In the genomic region with DNA sequence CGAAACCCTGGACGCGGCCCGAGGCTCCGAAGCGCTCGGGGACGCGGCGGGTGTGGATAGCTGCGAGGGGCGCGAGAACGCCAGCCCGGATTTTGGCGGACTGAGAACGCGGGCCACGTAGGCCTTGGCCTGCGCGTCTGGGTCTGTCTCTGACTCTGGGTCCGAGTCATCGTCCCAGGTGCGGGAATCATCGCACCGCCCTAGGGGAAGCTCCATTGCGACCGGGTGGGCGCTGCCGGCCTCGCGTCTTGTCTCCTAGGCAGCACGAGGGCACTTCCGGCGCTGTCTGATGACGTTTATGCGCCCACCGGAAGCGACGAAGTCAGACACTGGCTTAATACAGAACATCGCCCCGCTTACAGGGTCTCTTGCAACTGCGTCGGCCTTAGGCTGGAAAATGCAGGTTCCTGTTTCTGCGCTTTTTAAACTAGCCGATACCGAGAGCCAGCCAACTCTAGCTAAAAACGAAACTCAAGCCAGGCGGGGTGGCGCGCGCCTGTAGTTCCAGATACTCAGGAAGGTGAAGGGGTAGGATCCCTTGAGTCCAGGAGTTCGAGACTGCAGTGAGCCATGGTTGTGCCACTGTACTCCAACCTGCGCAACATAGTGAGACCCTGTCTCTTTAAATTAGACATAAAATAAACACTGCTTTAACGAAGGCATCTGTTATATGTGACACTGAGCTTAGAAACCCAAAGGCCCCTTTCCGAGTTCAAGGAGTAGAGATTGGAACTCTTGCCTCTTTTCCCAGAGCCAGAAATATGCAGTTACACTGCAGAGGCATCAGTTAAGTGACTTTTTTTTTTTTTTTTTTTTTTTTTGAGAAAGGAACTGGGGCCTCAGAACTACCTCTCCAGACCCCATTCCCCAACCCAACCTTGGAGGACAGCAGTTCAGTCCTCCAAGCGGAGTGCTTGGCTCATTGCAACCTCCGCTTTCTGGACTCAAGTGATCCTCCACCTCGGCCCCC, we compare ENCODE assay signal across 8 cellular contexts. TPM values are rescaled to one million over a fixed set of nuclear protein-coding genes. Genes with fewer than 3 reads are reported as not detected.
DNase-seq lines count a peak whose midpoint lies in the region; ATAC-seq and TF ChIP-seq lines count a peak whose summit lies in the region.

Gene FBXW9 (minus strand): TSS at position 266 of the 970 bp plus-strand sequence. CDS start 50 bp downstream, at position 216.

- peak within 1 kb of the TSS; percentile 80 for H3K4me3 ChIP-seq in fibroblast of mammary gland (ENCODE audit: control insufficient read depth, low read depth, low read length)

- POLR2A ChIA-PET in naive thymus-derived CD8-positive, alpha-beta T cell (lab: Charles Lee), result interaction anchor here (0.5 to 3.2 kb wide), 22 partner anchors 10 to 219 kb away, joined by 3 to 19 read pairs (median 4); partner anchors contain the start of genes DHPS, GCDH, JUNB and TNPO2

- H3K4me3 Mint-ChIP-seq in activated T-helper 17 cell treated with anti-CD3 and anti-CD28 coated beads, Interleukin-2, amount 50 U/mL, for 72 hours, result peak within 1 kb of the TSS; percentile 89
- H3K4me3 Mint-ChIP-seq in naive thymus-derived CD8-positive, alpha-beta T cell, result peak within 1 kb of the TSS; percentile 87 to 96 (median 92)
- H3K4me3 Mint-ChIP-seq in stimulated activated memory B cell treated with anti-CD40 and anti-IgM and Interleukin-4, amounts not matched to agents 10 μg/mL and 1 μg/mL and 100 μg/mL, for 72 hours, result peak within 1 kb of the TSS; percentile 89

- no peaks in the 10 kb centered on the region for H3K27me3 Mint-ChIP-seq in activated T-helper 17 cell treated with anti-CD3 and anti-CD28 coated beads, Interleukin-2, amount 50 U/mL, for 72 hours
- H3K27me3 Mint-ChIP-seq in naive thymus-derived CD8-positive, alpha-beta T cell, result no peaks in the 10 kb centered on the region
- no peaks in the 10 kb centered on the region for H3K27me3 Mint-ChIP-seq in stimulated activated memory B cell treated with anti-CD40 and anti-IgM and Interleukin-4, amounts not matched to agents 10 μg/mL and 1 μg/mL and 100 μg/mL, for 72 hours

- H3K27ac Mint-ChIP-seq in activated T-helper 17 cell treated with anti-CD3 and anti-CD28 coated beads, Interleukin-2, amount 50 U/mL, for 72 hours, result peak within 1 kb of the TSS; percentile 84
- peak within 1 kb of the TSS; percentile 93 to 99 (median 97) for H3K27ac Mint-ChIP-seq in naive thymus-derived CD8-positive, alpha-beta T cell
- peak within 1 kb of the TSS; percentile 95 for H3K27ac Mint-ChIP-seq in stimulated activated memory B cell treated with anti-CD40 and anti-IgM and Interleukin-4, amounts not matched to agents 10 μg/mL and 1 μg/mL and 100 μg/mL, for 72 hours

- H3K36me3 Mint-ChIP-seq in activated T-helper 17 cell treated with anti-CD3 and anti-CD28 coated beads, Interleukin-2, amount 50 U/mL, for 72 hours (ENCODE audit: low read depth), result peaks cover 27% of the 10 kb centered on the region
- H3K36me3 Mint-ChIP-seq in naive thymus-derived CD8-positive, alpha-beta T cell, result peaks cover 0 to 11% (median 0%) of the 10 kb centered on the region in 3 donors
- peaks cover 20% of the 10 kb centered on the region for H3K36me3 Mint-ChIP-seq in stimulated activated memory B cell treated with anti-CD40 and anti-IgM and Interleukin-4, amounts not matched to agents 10 μg/mL and 1 μg/mL and 100 μg/mL, for 72 hours

- no peak for TF ChIP-seq CTCF in fibroblast of mammary gland (conservative IDR thresholded peaks at IDR 0.05; ENCODE audit: control insufficient read depth, insufficient read depth, low read depth, low read length)

- peaks cover 5% of the 10 kb centered on the region for H3K4me1 Mint-ChIP-seq in activated T-helper 17 cell treated with anti-CD3 and anti-CD28 coated beads, Interleukin-2, amount 50 U/mL, for 72 hours
- peaks cover 4 to 19% (median 8%) of the 10 kb centered on the region in 4 donors for H3K4me1 Mint-ChIP-seq in naive thymus-derived CD8-positive, alpha-beta T cell
- no peaks in the 10 kb centered on the region for H3K4me1 Mint-ChIP-seq in stimulated activated memory B cell treated with anti-CD40 and anti-IgM and Interleukin-4, amounts not matched to agents 10 μg/mL and 1 μg/mL and 100 μg/mL, for 72 hours

- H3K9me3 Mint-ChIP-seq in activated T-helper 17 cell treated with anti-CD3 and anti-CD28 coated beads, Interleukin-2, amount 50 U/mL, for 72 hours, result no peaks in the 10 kb centered on the region
- H3K9me3 Mint-ChIP-seq in naive thymus-derived CD8-positive, alpha-beta T cell, result no peaks in the 10 kb centered on the region
- no peaks in the 10 kb centered on the region for H3K9me3 Mint-ChIP-seq in stimulated activated memory B cell treated with anti-CD40 and anti-IgM and Interleukin-4, amounts not matched to agents 10 μg/mL and 1 μg/mL and 100 μg/mL, for 72 hours

- DNase-seq in DMS153 treated with DMSO at 0.1 percent for 48 hours (lab: John Stamatoyannopoulos, UW; ENCODE audit: unreplicated experiment), result peak; percentile 70
- DNase-seq in LoVo (ENCODE audit: low spot score), result peak; percentile 88
- DNase-seq in RPMI8226, result peak; percentile 97
- DNase-seq in fibroblast of mammary gland (ENCODE audit: low read depth), result peak; percentile 95
- DNase-seq in naive thymus-derived CD8-positive, alpha-beta T cell, result peak; percentile 94 to 99 (median 97)

- ATAC-seq in GM21786 (IDR thresholded peaks at IDR 0.05; ENCODE audit: unreplicated experiment), result peak; percentile 75
- ATAC-seq in activated T-helper 17 cell treated with anti-CD3 and anti-CD28 coated beads, Interleukin-2, amount 50 U/mL, for 72 hours (replicated peaks), result peak; percentile 94
- ATAC-seq in naive thymus-derived CD8-positive, alpha-beta T cell, result peak; percentile 92 to 96
- peak; percentile 95 for ATAC-seq in stimulated activated memory B cell treated with anti-CD40 and anti-IgM and Interleukin-4, amounts not matched to agents 10 μg/mL and 1 μg/mL and 100 μg/mL, for 72 hours

RNA-seq across cellular contexts. Expression of gene FBXW9, which starts in this region (rescaled TPM):
- total RNA-seq in activated T-helper 17 cell treated with anti-CD3 and anti-CD28 coated beads, Interleukin-2, amount 50 U/mL, for 72 hours, result 1 to 10 TPM; 4.7 to 9.9 TPM
- 1 to 10 TPM; 2.8 to 2.9 TPM for total RNA-seq in naive thymus-derived CD8-positive, alpha-beta T cell
- 1 to 10 TPM; 4.3 to 5.7 (median 5.4) TPM for polyA plus RNA-seq in naive thymus-derived CD8-positive, alpha-beta T cell

Comparison
In these comparisons a context has a peak if more than half of its experiments do, and no peak if none do; other contexts are left out.
1. Peak in every context shown above with its lines: DNase-seq, ATAC-seq and H3K4me3 ChIP-seq.